9 cellular contexts compared by ENCODE assay signal in genomic region chr14:24213866-24214652, GRCh38. TPM values are rescaled to one million over a fixed set of nuclear protein-coding genes. Genes with fewer than 3 reads are reported as not detected.
DNase-seq lines count a peak whose midpoint lies in the region; ATAC-seq and TF ChIP-seq lines count a peak whose summit lies in the region.
"Had no signal": no experiment of that assay in that cellular context is flagged by ENCODE, and none has a peak within 500 bp of the region (broad histone marks: within the 10 kb centered on the region; RNA-seq: fewer than 3 reads in every experiment).

No MANE protein-coding gene starts in this region.

- H3K4me3 ChIP-seq in GM23338, result peak overlapping the region; percentile 83
- peak overlapping the region; percentile 83 for H3K4me3 ChIP-seq in WERI-Rb-1 (ENCODE audit: low read depth, low read length)
- H3K4me3 ChIP-seq in fibroblast of villous mesenchyme (ENCODE audit: low read depth, low read length), result peak overlapping the region; percentile 77
- peak overlapping the region; percentile 73 to 93 (median 87) for H3K4me3 ChIP-seq in gastrocnemius medialis

- H3K79me2 ChIP-seq in GM23338 (replicated peaks; ENCODE audit: insufficient read depth), result peaks cover under 1% of the 10 kb centered on the region

- peaks cover 29% of the 10 kb centered on the region for H3F3A ChIP-seq in GM23338 (replicated peaks; ENCODE audit: low read depth)

- DNase-seq in GM23338 (ENCODE audit: low spot score), result no peak
- DNase-seq in WERI-Rb-1, result no peak
- DNase-seq in fibroblast of villous mesenchyme (ENCODE audit: low read depth), result no peak
- no peak for DNase-seq in gastrocnemius medialis
- no peak for DNase-seq in foreskin melanocyte
- DNase-seq in GM13977 (ENCODE audit: low spot score), result no peak
- no peak for DNase-seq in activated CD4-positive, CD25-positive, alpha-beta regulatory T cell (lab: John Stamatoyannopoulos, UW)

- ATAC-seq in GM23338 (no peak), gastrocnemius medialis (no peak), HG03432 (IDR thresholded peaks at IDR 0.05; ENCODE audit: unreplicated experiment) (no peak)

- no peaks in the 10 kb centered on the region for H3K9me2 ChIP-seq in GM23338 (ENCODE audit: insufficient read depth)

- H3K9me3 ChIP-seq in WERI-Rb-1 (ENCODE audit: severe bottlenecking) (no peaks in the 10 kb centered on the region), gastrocnemius medialis (no peaks in the 10 kb centered on the region)

- H3K27me3 ChIP-seq in GM23338 (ENCODE audit: insufficient read depth), result no peaks in the 10 kb centered on the region
- no peaks in the 10 kb centered on the region for H3K27me3 ChIP-seq in WERI-Rb-1 (ENCODE audit: insufficient read depth, low read depth, severe bottlenecking)
- no peaks in the 10 kb centered on the region for H3K27me3 ChIP-seq in gastrocnemius medialis

- TF ChIP-seq CTCF in GM23338 (conservative IDR thresholded peaks at IDR 0.05; ENCODE audit: low read depth in 2 of 2) (no peak), WERI-Rb-1 (IDR thresholded peaks at IDR 0.05; ENCODE audit: low read depth, low read length) (no peak), fibroblast of villous mesenchyme (IDR thresholded peaks at IDR 0.05; ENCODE audit: insufficient read depth, low read depth, low read length) (no peak), gastrocnemius medialis (IDR thresholded peaks at IDR 0.05 in 4 of 5, conservative IDR thresholded peaks at IDR 0.05 in 1 of 5) (no peak), GM13977 (IDR thresholded peaks at IDR 0.05; ENCODE audit: extremely low read depth, insufficient read depth, missing control alignments) (no peak)

- H3K27ac Mint-ChIP-seq in GM23338, result peak overlapping the region; percentile 99

- H3K27ac ChIP-seq in GM23338 (ENCODE audit: low read depth) (peak overlapping the region; percentile 94), WERI-Rb-1 (peak overlapping the region; percentile 92), gastrocnemius medialis (peak overlapping the region; percentile 91 to 96 (median 94))

- H3K4me2 ChIP-seq in GM23338, result peak overlapping the region; percentile 70

- peaks cover 16% of the 10 kb centered on the region for H3K4me1 ChIP-seq in GM23338 (ENCODE audit: insufficient read depth)
- H3K4me1 ChIP-seq in gastrocnemius medialis, result peaks cover 28 to 29% of the 10 kb centered on the region in 2 donors

- H3K36me3 ChIP-seq in GM23338 (ENCODE audit: insufficient read depth) (no peaks in the 10 kb centered on the region), WERI-Rb-1 (peaks cover 18% of the 10 kb centered on the region), gastrocnemius medialis (peaks cover 0 to 40% of the 10 kb centered on the region in 2 donors)

- H3K9me3 Mint-ChIP-seq in GM23338, result peaks cover 3% of the 10 kb centered on the region; the same call in 2 of the 3 replicates

- intact Hi-C loops in gastrocnemius medialis (cut with DNase I; ENCODE audit: low total_unique reads), result loop anchor here (2.0 kb wide), 1 partner anchor 19 kb away; the partner anchor contains the start of gene TM9SF1

- peak overlapping the region; percentile 93 for H3K4me3 Mint-ChIP-seq in GM23338

- no peak overlapping the region for H2AFZ ChIP-seq in GM23338

- in situ Hi-C loops in gastrocnemius medialis (cut with MboI; ENCODE audit: low sequenced_read_pairs in 4 of 4) (no loop called here), GM13977 (cut with MboI; ENCODE audit: low pct_unique_long_range_greater_than_20kb, low sequenced_read_pairs, unreplicated experiment) (no loop called here)

- H3K4me1 Mint-ChIP-seq in GM23338, result peaks cover 19% of the 10 kb centered on the region

- H3K36me3 Mint-ChIP-seq in GM23338 (ENCODE audit: low read depth), result peaks cover 51% of the 10 kb centered on the region

- peaks cover 19% of the 10 kb centered on the region for H3K27me3 Mint-ChIP-seq in GM23338 (ENCODE audit: insufficient read depth, low read depth, poor library complexity)

- H4K20me1 ChIP-seq in GM23338 (replicated peaks; ENCODE audit: insufficient read depth), result no peaks in the 10 kb centered on the region; the same call in 1 of the 2 replicates

- TF ChIP-seq POLR2A in gastrocnemius medialis (IDR thresholded peaks at IDR 0.05), result no peak

TF ChIP-seq in GM23338, 12 proteins besides CTCF, POLR2A, EP300 and RAD21 (continues in another document):
- TF ChIP-seq ZNF462 (CRISPR knock-in tag; IDR thresholded peaks at IDR 0.05) (no peak), POLR2AphosphoS5 (IDR thresholded peaks at IDR 0.05; ENCODE audit: low read depth) (no peak), CREB1 (CRISPR knock-in tag; IDR thresholded peaks at IDR 0.05; ENCODE audit: low read depth) (no peak)

RNA-seq across cellular contexts. Expression of gene CHMP4A, which starts 0.8 kb away (rescaled TPM):
- 10.6 and 19.3 TPM in 2 replicates for total RNA-seq in GM23338 (2014; rRNA removed; shearing (Covaris generic))
- polyA plus RNA-seq in GM23338 (2016; fragmentation: Nextera tagmentation; extraction: Ambion mirVana), result 30.1 and 36.9 TPM in 2 replicates
- total RNA-seq in fibroblast of villous mesenchyme, result 13.8 and 15.8 TPM in 2 replicates
- 10 to 100 TPM; 13.6 to 29.8 (median 20.7) TPM for total RNA-seq in gastrocnemius medialis

RNA-seq across cellular contexts. Expression of gene MDP1, which starts 1.8 kb away (rescaled TPM):
- 9.6 and 9.8 TPM in 2 replicates for total RNA-seq in GM23338 (2014; rRNA removed; shearing (Covaris generic))
- polyA plus RNA-seq in GM23338 (2016; fragmentation: Nextera tagmentation; extraction: Ambion mirVana), result 24.7 and 31.1 TPM in 2 replicates
- total RNA-seq in fibroblast of villous mesenchyme (8.6 and 15.5 TPM in 2 replicates), gastrocnemius medialis (10 to 100 TPM in 3 of 4 donors, 1 to 10 TPM in 1; 6.7 to 19.2 (median 13.9) TPM)

RNA-seq across cellular contexts. Expression of gene TSSK4, which starts 8.6 kb away (rescaled TPM):
- 0.66 and 1.0 TPM in 2 replicates for total RNA-seq in GM23338 (2014; rRNA removed; shearing (Covaris generic))
- 0.70 and 0.84 TPM in 2 replicates for polyA plus RNA-seq in GM23338 (2016; fragmentation: Nextera tagmentation; extraction: Ambion mirVana)
- under 0.01 and 0.32 TPM in 2 replicates for total RNA-seq in fibroblast of villous mesenchyme
- total RNA-seq in gastrocnemius medialis, result not detected
- total RNA-seq: posterior vena cava had no signal

RNA-seq across cellular contexts. Expression of gene NEDD8, which starts 18.1 kb away (rescaled TPM):
- 130 and 172 TPM in 2 replicates for total RNA-seq in GM23338 (2014; rRNA removed; shearing (Covaris generic))
- polyA plus RNA-seq in GM23338 (2016; fragmentation: Nextera tagmentation; extraction: Ambion mirVana), result 401 and 418 TPM in 2 replicates
- total RNA-seq in fibroblast of villous mesenchyme (114 and 128 TPM in 2 replicates), gastrocnemius medialis (100 to 1,000 TPM; 141 to 178 (median 162) TPM)

RNA-seq across cellular contexts. Expression of gene GMPR2, which starts 18.7 kb away (rescaled TPM):
- total RNA-seq in GM23338 (2014; rRNA removed; shearing (Covaris generic)), result 60.6 and 67.0 TPM in 2 replicates
- polyA plus RNA-seq in GM23338 (2016; fragmentation: Nextera tagmentation; extraction: Ambion mirVana), result 70.6 TPM in 2 replicates
- total RNA-seq in fibroblast of villous mesenchyme (76.7 and 87.7 TPM in 2 replicates), gastrocnemius medialis (10 to 100 TPM; 15.4 to 44.8 (median 27.4) TPM)
